In genomic region chr17:76074390-76075363, GRCh38 we compare ENCODE assay signal across 1 cellular context.
TF ChIP-seq lines count a peak whose summit lies in the region.

Gene GALR2, plus strand, starts transcription at chr17:76074781. Its CDS starts 103 bp downstream, at chr17:76074884.

TF ChIP-seq in H1, 55 proteins besides CTCF, POLR2A, EP300 and RAD21 (continued from another document):
- TF ChIP-seq ZNF274 (IDR thresholded peaks at IDR 0.05; ENCODE audit: borderline replicate concordance, extremely low read depth, low read length), result no peak
- peak; percentile 73 for TF ChIP-seq KDM4A (IDR thresholded peaks at IDR 0.05; ENCODE audit: low read depth, low read length, severe bottlenecking)
- no peak for TF ChIP-seq KDM1A (IDR thresholded peaks at IDR 0.05; ENCODE audit: borderline replicate concordance, low read length)
- TF ChIP-seq RNF2 (IDR thresholded peaks at IDR 0.05; ENCODE audit: borderline replicate concordance, low read depth, low read length, missing control alignments, poor library complexity, severe bottlenecking), result peak; percentile 13
- no peak for TF ChIP-seq HDAC2 (IDR thresholded peaks at IDR 0.05; ENCODE audit: borderline replicate concordance in 1 of 2, low read depth in 2 of 2, low read length in 2 of 2)
- TF ChIP-seq NRF1 (IDR thresholded peaks at IDR 0.05; ENCODE audit: low read depth, low read length), result no peak
- no peak for TF ChIP-seq POLR2AphosphoS5 (IDR thresholded peaks at IDR 0.05; ENCODE audit: low read depth, low read length)
- 0 out of 2 replicates have a peak, but pooled peaks have one; percentile 6 for TF ChIP-seq PHF8 (conservative IDR thresholded peaks at IDR 0.05; ENCODE audit: low read depth, low read length)
- TF ChIP-seq CTBP2 (IDR thresholded peaks at IDR 0.05; ENCODE audit: borderline replicate concordance, insufficient read depth, insufficient read length, low read length), result no peak
- TF ChIP-seq TEAD4 (IDR thresholded peaks at IDR 0.05; ENCODE audit: low read depth, low read length), result peak; percentile 66; the same call in 1 of the 2 replicates
- peak; percentile 51 for TF ChIP-seq SUZ12 (IDR thresholded peaks at IDR 0.05; ENCODE audit: low read length)
- no peak for TF ChIP-seq FOSL1 (IDR thresholded peaks at IDR 0.05; ENCODE audit: insufficient read depth, low read depth, low read length)
- no peak for TF ChIP-seq BRCA1 (IDR thresholded peaks at IDR 0.05; ENCODE audit: low read depth, low read length)
- no peak for TF ChIP-seq CBX5 (IDR thresholded peaks at IDR 0.05; ENCODE audit: low read depth, low read length)
- TF ChIP-seq BACH1 (IDR thresholded peaks at IDR 0.05; ENCODE audit: low read length), result no peak
- TF ChIP-seq POU5F1 (IDR thresholded peaks at IDR 0.05; ENCODE audit: low read depth, low read length), result no peak
- no peak for TF ChIP-seq TAF1 (IDR thresholded peaks at IDR 0.05; ENCODE audit: low read depth, low read length)
TF ChIP-seq in H1: peak in this region for 7.
